In genomic region chr6:159060107-159060506, GRCh38 we compare ENCODE assay signal across 32 cellular contexts. TPM values are rescaled to one million over a fixed set of nuclear protein-coding genes. Genes with fewer than 3 reads are reported as not detected.
A peak's percentile ranks its signal among the peaks of the same experiment; 100 is the strongest.
DNase-seq lines count a peak whose midpoint lies in the region; ATAC-seq and TF ChIP-seq lines count a peak whose summit lies in the region.
"Had no signal": no experiment of that assay in that cellular context is flagged by ENCODE, and none has a peak within 500 bp of the region (broad histone marks: within the 10 kb centered on the region; RNA-seq: fewer than 3 reads in every experiment).

No MANE protein-coding gene starts in this region.

- ATAC-seq in IMR-90 (ENCODE audit: low read depth) = no peak
- ATAC-seq in activated naive CD8-positive, alpha-beta T cell treated with anti-CD3 and anti-CD28 coated beads, Interleukin-2, amount 50 U/mL, for 24 hours = no peak
- ATAC-seq: HepG2, left lobe of liver, Panc1, pancreas had no signal

- H3K4me1 ChIP-seq in IMR-90 (ENCODE audit: control insufficient read depth, insufficient read depth, low read length) = no peaks in the 10 kb centered on the region
- H3K4me1 ChIP-seq in neutrophil (ENCODE audit: control insufficient read depth in 1 of 2, insufficient read depth in 1 of 2, low read depth in 1 of 2, low read length in 1 of 2) = peaks cover 75 to 81% of the 10 kb centered on the region in 2 experiments
- H3K4me1 ChIP-seq in left ventricle myocardium inferior = no peaks in the 10 kb centered on the region
- H3K4me1 ChIP-seq: pancreas, right atrium auricular region, thyroid gland had no signal

- H3K36me3 ChIP-seq in IMR-90 (ENCODE audit: control insufficient read depth, insufficient read depth, low read length) (no peaks in the 10 kb centered on the region), neutrophil (no peaks in the 10 kb centered on the region), left ventricle myocardium inferior (no peaks in the 10 kb centered on the region)
- H3K36me3 ChIP-seq: BLaER1, esophagus muscularis mucosa, pancreas, right atrium auricular region, thyroid gland had no signal

- H3K27me3 Mint-ChIP-seq in activated T-cell treated with anti-CD3 and anti-CD28 coated beads, Interleukin-2, amount 50 U/mL, for 24 hours = no peaks in the 10 kb centered on the region
- H3K27me3 Mint-ChIP-seq in activated naive CD8-positive, alpha-beta T cell treated with anti-CD3 and anti-CD28 coated beads, Interleukin-2, amount 50 U/mL, for 24 hours = no peaks in the 10 kb centered on the region

- H2BK5ac ChIP-seq in IMR-90 (ENCODE audit: low read depth, low read length, poor library complexity, severe bottlenecking) = no peak overlapping the region

- TF ChIP-seq CTCF in IMR-90 (conservative IDR thresholded peaks at IDR 0.05; ENCODE audit: low read depth, low read length) = no peak
- no peak for TF ChIP-seq CTCF in neutrophil (IDR thresholded peaks at IDR 0.05)
- TF ChIP-seq CTCF in left ventricle myocardium inferior (IDR thresholded peaks at IDR 0.05; ENCODE audit: borderline replicate concordance) = no peak

- H3K36me3 Mint-ChIP-seq in activated T-cell treated with anti-CD3 and anti-CD28 coated beads, Interleukin-2, amount 50 U/mL, for 24 hours (ENCODE audit: low read depth) = peaks cover 5% of the 10 kb centered on the region
- no peaks in the 10 kb centered on the region for H3K36me3 Mint-ChIP-seq in activated naive CD8-positive, alpha-beta T cell treated with anti-CD3 and anti-CD28 coated beads, Interleukin-2, amount 50 U/mL, for 24 hours (ENCODE audit: low read depth)

- H3K9me3 ChIP-seq in IMR-90 (ENCODE audit: control insufficient read depth, insufficient read depth, low read length) (no peaks in the 10 kb centered on the region; the same call in 1 of the 2 replicates), neutrophil (no peaks in the 10 kb centered on the region), left ventricle myocardium inferior (replicated peaks) (no peaks in the 10 kb centered on the region)
- H3K9me3 ChIP-seq: BLaER1, pancreas, right atrium auricular region, thyroid gland had no signal

- H3K27ac ChIP-seq in IMR-90 (ENCODE audit: insufficient read depth, low read length) (no peak overlapping the region), neutrophil (peak overlapping the region; percentile 98), left ventricle myocardium inferior (replicated peaks) (no peak overlapping the region)
- H3K27ac ChIP-seq: BLaER1, esophagus muscularis mucosa, hepatocyte, pancreas, right atrium auricular region, thyroid gland had no signal

- no peak overlapping the region for H2AK5ac ChIP-seq in IMR-90 (ENCODE audit: low read depth, low read length)

- no CpG with 5 or more reads among the region's 4 CpGs for WGBS in IMR-90 (ENCODE audit: extremely low coverage in 2 of 2, insufficient read length in 1 of 2), 2 experiments

- H3K14ac ChIP-seq in IMR-90 (replicated peaks; ENCODE audit: low read depth, low read length) = no peak overlapping the region

- H3K4me3 Mint-ChIP-seq in activated T-cell treated with anti-CD3 and anti-CD28 coated beads, Interleukin-2, amount 50 U/mL, for 24 hours = no peak overlapping the region
- H3K4me3 Mint-ChIP-seq in activated naive CD8-positive, alpha-beta T cell treated with anti-CD3 and anti-CD28 coated beads, Interleukin-2, amount 50 U/mL, for 24 hours = no peak overlapping the region
- H3K4me3 Mint-ChIP-seq: nephron had no signal

- H3K4ac ChIP-seq in IMR-90 (ENCODE audit: low read depth, low read length) = no peak overlapping the region

- in situ Hi-C loops in IMR-90 (cut with MboI; ENCODE audit: low sequenced_read_pairs) = no loop called here

- no peak overlapping the region for H4K8ac ChIP-seq in IMR-90 (ENCODE audit: low read depth in 2 of 2, low read length in 2 of 2)

- dilution Hi-C loops in IMR-90 (cut with HindIII; ENCODE audit: low sequenced_read_pairs, unreplicated experiment) = no loop called here

- H2BK120ac ChIP-seq in IMR-90 (ENCODE audit: low read depth, low read length) = no peak overlapping the region

- intact Hi-C loops in IMR-90 (cut with micrococcal nuclease) = no loop called here
- intact Hi-C loops in left ventricle myocardium inferior (cut with micrococcal nuclease) = no loop called here
- intact Hi-C loops in head of caudate nucleus (cut with DNase I) = no loop called here

- no peak overlapping the region for H3K56ac ChIP-seq in IMR-90 (ENCODE audit: extremely low read depth, insufficient read depth, low read length)

- no peak overlapping the region for H2BK20ac ChIP-seq in IMR-90 (ENCODE audit: low read depth, low read length)

- H4K5ac ChIP-seq in IMR-90 (ENCODE audit: low read depth, low read length) = no peak overlapping the region

- peaks cover 40% of the 10 kb centered on the region for H3K27me3 ChIP-seq in IMR-90 (ENCODE audit: control insufficient read depth, insufficient read depth, low read length)
- no peaks in the 10 kb centered on the region for H3K27me3 ChIP-seq in neutrophil
- peaks cover 72% of the 10 kb centered on the region for H3K27me3 ChIP-seq in left ventricle myocardium inferior (ENCODE audit: low read depth)
- H3K27me3 ChIP-seq: BLaER1, hepatocyte, pancreas, right atrium auricular region, thyroid gland had no signal

- no peaks in the 10 kb centered on the region for H3K9me1 ChIP-seq in IMR-90 (ENCODE audit: insufficient read depth, low read length)

- H3K79me1 ChIP-seq in IMR-90 (ENCODE audit: low read depth in 1 of 2, low read length in 2 of 2) = no peaks in the 10 kb centered on the region

- H2AK9ac ChIP-seq in IMR-90 (replicated peaks; ENCODE audit: low read depth, low read length, poor library complexity) = no peak overlapping the region

- no peak overlapping the region for H4K91ac ChIP-seq in IMR-90 (ENCODE audit: insufficient read depth, low read depth, low read length)

- H3K18ac ChIP-seq in IMR-90 (ENCODE audit: low read depth, low read length) = no peak overlapping the region

- DNase-seq in activated T-cell treated with anti-CD3 and anti-CD28 coated beads, Interleukin-2, amount 50 U/mL, for 24 hours = no peak
- DNase-seq in activated T-cell treated with anti-CD3 and anti-CD28 coated beads, Interleukin-2, amount 50 U/mL, for 48 hours = no peak
- DNase-seq in IMR-90 (no peak), left ventricle myocardium inferior (no peak), head of caudate nucleus (no peak), retina (no peak)
- DNase-seq in activated naive CD8-positive, alpha-beta T cell treated with anti-CD3 and anti-CD28 coated beads, Interleukin-2, amount 50 U/mL, for 24 hours = no peak
- DNase-seq: ACHN; activated CD4-positive, alpha-beta T cell treated with anti-CD3 and anti-CD28 coated beads, Interleukin-2, amount 50 U/mL, for 4 hours; activated T-cell treated with anti-CD3 and anti-CD28 coated beads, Interleukin-2, amount 50 U/mL, for 1 hour; effector CD8-positive, alpha-beta T cell; EL; foreskin melanocyte; NCI-H1694 treated with DMSO at 0.1 percent for 48 hours; NCI-H2171 treated with DMSO at 0.1 percent for 48 hours; NCI-H524; NK-92 treated with Interleukin-12 subunit alpha and Interleukin-12 subunit beta, amount 100 ng/mL, for 24 hours; pancreas; SHP77 treated with DMSO at 0.1 percent for 48 hours; stimulated activated naive CD4-positive, alpha-beta T cell; SW 1271; thyroid gland had no signal

- H3K27ac Mint-ChIP-seq in activated T-cell treated with anti-CD3 and anti-CD28 coated beads, Interleukin-2, amount 50 U/mL, for 24 hours = peak overlapping the region; percentile 96
- H3K27ac Mint-ChIP-seq in activated naive CD8-positive, alpha-beta T cell treated with anti-CD3 and anti-CD28 coated beads, Interleukin-2, amount 50 U/mL, for 24 hours = peak overlapping the region; percentile 89
- H3K27ac Mint-ChIP-seq: nephron had no signal

- CTCF ChIA-PET in IMR-90 (lab: Yijun Ruan, JAX) = no interaction called here

- no peak overlapping the region for H3K4me2 ChIP-seq in IMR-90 (ENCODE audit: low read depth, low read length)
- H3K4me2 ChIP-seq: BLaER1, hepatocyte had no signal

- TF ChIP-seq POLR2A in IMR-90 (IDR thresholded peaks at IDR 0.05; ENCODE audit: low read depth, low read length) = no peak

- no peak overlapping the region for H3K9ac ChIP-seq in IMR-90 (ENCODE audit: low read depth, low read length)
- H3K9ac ChIP-seq: BLaER1 had no signal

- H2AFZ ChIP-seq in IMR-90 (replicated peaks; ENCODE audit: low read length, poor library complexity) = peak overlapping the region; percentile 3
- H2AFZ ChIP-seq: hepatocyte had no signal

- H4K20me1 ChIP-seq in IMR-90 (ENCODE audit: insufficient read depth, low read length) = no peaks in the 10 kb centered on the region
- H4K20me1 ChIP-seq: BLaER1 had no signal

- no peak overlapping the region for H3K23ac ChIP-seq in IMR-90 (ENCODE audit: low read depth, low read length)

- no peak overlapping the region for H2BK15ac ChIP-seq in IMR-90 (ENCODE audit: low read depth, low read length)

- H3K4me3 ChIP-seq in IMR-90 (ENCODE audit: insufficient read depth, low read depth, low read length) (no peak overlapping the region), neutrophil (ENCODE audit: low read depth in 1 of 2, low read length in 1 of 2) (no peak overlapping the region), left ventricle myocardium inferior (no peak overlapping the region)
- H3K4me3 ChIP-seq: BLaER1, esophagus muscularis mucosa, hepatocyte, pancreas, right atrium auricular region, thyroid gland had no signal

- TF ChIP-seq RAD21 in IMR-90 (IDR thresholded peaks at IDR 0.05; ENCODE audit: low read length) = no peak

- H3K4me1 Mint-ChIP-seq in activated T-cell treated with anti-CD3 and anti-CD28 coated beads, Interleukin-2, amount 50 U/mL, for 24 hours (ENCODE audit: low read depth) = peaks cover 99% of the 10 kb centered on the region
- peaks cover 99% of the 10 kb centered on the region for H3K4me1 Mint-ChIP-seq in activated naive CD8-positive, alpha-beta T cell treated with anti-CD3 and anti-CD28 coated beads, Interleukin-2, amount 50 U/mL, for 24 hours

- BruUV-seq in IMR-90 (replicated peaks; lab: Mats Ljungman, UMichigan) = no TSS peak

- peaks cover 9% of the 10 kb centered on the region for H3K9me3 Mint-ChIP-seq in activated T-cell treated with anti-CD3 and anti-CD28 coated beads, Interleukin-2, amount 50 U/mL, for 24 hours
- H3K9me3 Mint-ChIP-seq in activated naive CD8-positive, alpha-beta T cell treated with anti-CD3 and anti-CD28 coated beads, Interleukin-2, amount 50 U/mL, for 24 hours = no peaks in the 10 kb centered on the region
- H3K9me3 Mint-ChIP-seq: nephron had no signal

- POLR2A ChIA-PET in IMR-90 (lab: Charles Lee; ENCODE audit: unreplicated experiment) = no interaction called here

TF ChIP-seq in IMR-90, 13 proteins besides CTCF, POLR2A, EP300 and RAD21 (continues in another document):
- TF ChIP-seq RFX5 (IDR thresholded peaks at IDR 0.05; ENCODE audit: low read depth, low read length) (no peak), MAZ (IDR thresholded peaks at IDR 0.05; ENCODE audit: borderline replicate concordance, low read depth, low read length) (no peak), NFE2L2 (IDR thresholded peaks at IDR 0.05; ENCODE audit: low read depth, low read length) (no peak), BHLHE40 (IDR thresholded peaks at IDR 0.05; ENCODE audit: low read depth, low read length) (no peak), CHD1 (IDR thresholded peaks at IDR 0.05; ENCODE audit: low read depth, low read length) (no peak)

RNA-seq across cellular contexts. Expression of gene TAGAP, which starts 15.3 kb away (rescaled TPM):
- not detected in 2 replicates for total RNA-seq in IMR-90 (2012; rRNA removed)
- not detected in 2 replicates for polyA plus RNA-seq in IMR-90 (2012; rRNA removed)
- polyA plus RNA-seq in IMR-90 (2012; cell fraction: cytosol; rRNA removed) = not detected in 2 replicates
- not detected in 2 replicates for polyA plus RNA-seq in IMR-90 (2012; cell fraction: nucleus; rRNA removed; ENCODE audit: low replicate concordance)
- total RNA-seq in left ventricle myocardium inferior = 1.2 TPM
- total RNA-seq: HepG2, LHCN-M2 had no signal
- polyA plus RNA-seq: HepG2 had no signal
